8 cellular contexts compared by ENCODE assay signal in the genomic region with DNA sequence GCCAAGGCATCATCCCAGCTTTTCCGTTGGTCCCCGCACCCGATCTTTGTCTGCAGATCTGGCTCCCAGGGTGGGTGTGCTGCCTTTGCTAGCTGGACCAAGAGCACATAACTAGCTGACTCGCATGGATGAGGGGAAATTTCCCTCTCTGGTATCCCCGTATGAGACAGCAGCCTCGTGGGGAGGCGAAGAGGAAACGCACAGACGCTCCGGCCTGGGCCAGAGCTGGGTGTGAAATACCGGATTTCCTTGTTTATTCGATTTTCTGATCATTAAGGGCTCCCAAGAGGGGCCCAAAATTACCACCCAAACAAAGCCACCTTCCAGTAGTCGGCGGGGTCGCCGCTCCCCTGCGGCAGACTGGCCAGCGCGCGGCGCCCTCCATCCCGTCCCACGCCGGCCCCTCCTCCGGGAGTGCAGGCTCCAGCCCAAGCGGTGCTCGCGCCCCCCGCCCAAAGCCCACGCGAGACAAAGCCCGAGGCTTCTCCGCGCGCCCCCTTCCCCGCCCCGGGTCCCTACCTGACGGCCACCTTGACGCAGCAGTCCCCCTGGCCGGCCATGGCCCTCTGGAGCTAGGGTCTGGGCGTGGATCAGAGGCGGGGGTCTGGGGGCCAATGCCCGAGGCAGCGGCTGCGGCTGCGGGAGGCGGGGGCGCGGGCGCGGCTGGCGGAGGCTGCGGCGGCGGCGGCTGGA. TPM values are rescaled to one million over a fixed set of nuclear protein-coding genes. Genes with fewer than 3 reads are reported as not detected.
A peak's percentile ranks its signal among the peaks of the same experiment; 100 is the strongest.
DNase-seq lines count a peak whose midpoint lies in the region; ATAC-seq and TF ChIP-seq lines count a peak whose summit lies in the region.

No MANE protein-coding gene starts in this region.

- WGBS in tibial nerve, 2 donors: 15 to 16% methylated on average over 21 to 26 of the region's 56 CpGs

- H3K79me2 ChIP-seq in SU-DHL-6 (ENCODE audit: insufficient read depth, low read length): no peaks in the 10 kb centered on the region

- TF ChIP-seq CTCF in SU-DHL-6 (IDR thresholded peaks at IDR 0.05; ENCODE audit: insufficient read depth, low read length, poor library complexity, severe bottlenecking) (no peak), choroid plexus epithelial cell (conservative IDR thresholded peaks at IDR 0.05; ENCODE audit: low read depth, low read length) (no peak), tibial nerve (IDR thresholded peaks at IDR 0.05) (no peak)

- peak overlapping the region; percentile 58 for H3K4me2 ChIP-seq in SU-DHL-6 (ENCODE audit: low read depth, low read length, poor library complexity, severe bottlenecking)

- H3K27ac ChIP-seq in SU-DHL-6 (ENCODE audit: low read depth, low read length): no peak overlapping the region
- peak overlapping the region in 2 of 4 donors; percentile 67 to 82 for H3K27ac ChIP-seq in tibial nerve

- H4K20me1 ChIP-seq in SU-DHL-6 (ENCODE audit: low read depth, low read length): no peaks in the 10 kb centered on the region

- DNase-seq in NCI-H748 (lab: John Stamatoyannopoulos, UW; ENCODE audit: unreplicated experiment): peak; percentile 32
- no peak for DNase-seq in NCI-H748 treated with DMSO at 0.1 percent for 48 hours (lab: John Stamatoyannopoulos, UW)
- DNase-seq in choroid plexus epithelial cell (ENCODE audit: low read depth): peak; percentile 35
- DNase-seq in midbrain (lab: John Stamatoyannopoulos, UW): peak; percentile 35
- no peak for DNase-seq in tibial nerve (ENCODE audit: low spot score in 2 of 2)
- no peak for DNase-seq in NCI-H2081 treated with DMSO at 0.1 percent for 48 hours (lab: John Stamatoyannopoulos, UW)

- H3K9me3 ChIP-seq in SU-DHL-6 (ENCODE audit: insufficient read depth, low read length) (no peaks in the 10 kb centered on the region), tibial nerve (no peaks in the 10 kb centered on the region)

- peaks cover 8% of the 10 kb centered on the region for H3F3A ChIP-seq in SU-DHL-6 (ENCODE audit: insufficient read depth)

- no peaks in the 10 kb centered on the region for H3K9me2 ChIP-seq in SU-DHL-6 (replicated peaks; ENCODE audit: insufficient read depth, low read length)

- H3K27me3 ChIP-seq in SU-DHL-6 (ENCODE audit: low read length) (no peaks in the 10 kb centered on the region), tibial nerve (no peaks in the 10 kb centered on the region)

- H3K36me3 ChIP-seq in SU-DHL-6 (ENCODE audit: low read length) (no peaks in the 10 kb centered on the region), tibial nerve (no peaks in the 10 kb centered on the region)

- H3K4me3 ChIP-seq in SU-DHL-6 (ENCODE audit: insufficient read depth, low read length, poor library complexity, severe bottlenecking) (peak overlapping the region; percentile 46), choroid plexus epithelial cell (ENCODE audit: low read depth, low read length) (peak overlapping the region; percentile 61), tibial nerve (peak overlapping the region; percentile 44 to 65 (median 60))

- H3K4me1 ChIP-seq in tibial nerve: peaks cover 0 to 63% (median 34%) of the 10 kb centered on the region in 4 donors

- TF ChIP-seq POLR2A in tibial nerve (IDR thresholded peaks at IDR 0.05): no peak

- no peak for ATAC-seq in HG02870 (IDR thresholded peaks at IDR 0.05; ENCODE audit: unreplicated experiment)

- peak overlapping the region; percentile 32; the same call in 1 of the 2 replicates for H3K9ac ChIP-seq in SU-DHL-6 (ENCODE audit: low read length)

- no peak overlapping the region for H2AFZ ChIP-seq in SU-DHL-6 (ENCODE audit: low read depth, low read length, severe bottlenecking)

- TF ChIP-seq EP300 in tibial nerve (IDR thresholded peaks at IDR 0.05): no peak

RNA-seq across cellular contexts. Expression of a gene that starts 0.5 kb away (rescaled TPM):
- 1 to 10 TPM in 3 of 4 donors, under 1 TPM in 1; 0.84 to 3.3 (median 2.6) TPM for total RNA-seq in tibial nerve

Comparison
In these comparisons a context has a peak if more than half of its experiments do, and no peak if none do; other contexts are left out.
1. DNase-seq: peak in NCI-H748 (single experiment), choroid plexus epithelial cell (single experiment) and midbrain (single experiment); none in NCI-H748 treated with DMSO at 0.1 percent for 48 hours (single experiment), tibial nerve (0 of 2) and NCI-H2081 treated with DMSO at 0.1 percent for 48 hours (single experiment).
2. Peak in every context shown above with its lines, with median percentiles within 50 percentile points of each other: H3K4me3 ChIP-seq.